In genomic region chr14:55386037-55386798, GRCh38 we compare ENCODE assay signal across 10 cellular contexts. TPM values are rescaled to one million over a fixed set of nuclear protein-coding genes. Genes with fewer than 3 reads are reported as not detected.
DNase-seq lines count a peak whose midpoint lies in the region; ATAC-seq, FAIRE-seq and TF ChIP-seq lines count a peak whose summit lies in the region.
"Had no signal": no experiment of that assay in that cellular context is flagged by ENCODE, and none has a peak within 500 bp of the region (broad histone marks: within the 10 kb centered on the region; RNA-seq: fewer than 3 reads in every experiment).

No MANE protein-coding gene starts in this region.

- no peak overlapping the region for H3K9ac ChIP-seq in skeletal muscle tissue (ENCODE audit: low read depth in 1 of 3, low read length in 3 of 3)

- CTCF ChIA-PET in HEK293 (lab: Yijun Ruan, JAX), result interaction anchor here (0.6 to 1.1 kb wide), 2 partner anchors 49 to 175 kb away, joined by 3 read pairs; no protein-coding TSS in a partner anchor

- H3K36me3 ChIP-seq in HEK293 (ENCODE audit: control insufficient read depth in 2 of 2, insufficient read depth in 1 of 2, low read length in 2 of 2) (peaks cover 6 to 28% of the 10 kb centered on the region in 2 experiments), RWPE2 (ENCODE audit: low read depth) (peaks cover 42% of the 10 kb centered on the region), skeletal muscle tissue (ENCODE audit: control insufficient read depth in 3 of 3, insufficient read depth in 3 of 3, low read length in 3 of 3) (peaks cover 19 to 28% (median 27%) of the 10 kb centered on the region in 3 donors)
- H3K36me3 ChIP-seq: uterus had no signal

- H3K4me1 ChIP-seq in HEK293 (ENCODE audit: control insufficient read depth, insufficient read depth, low read length) (peaks cover 2% of the 10 kb centered on the region; the same call in 1 of the 2 replicates), RWPE2 (ENCODE audit: insufficient read depth, poor library complexity, severe bottlenecking) (peaks cover 9% of the 10 kb centered on the region), skeletal muscle tissue (ENCODE audit: control insufficient read depth in 3 of 3, insufficient read depth in 3 of 3, low read length in 3 of 3) (peaks cover 15 to 49% (median 28%) of the 10 kb centered on the region in 3 donors)
- H3K4me1 ChIP-seq: uterus had no signal

- no peaks in the 10 kb centered on the region for H3K9me3 ChIP-seq in HEK293 (ENCODE audit: control insufficient read depth, insufficient read depth, low read depth, low read length)
- no peaks in the 10 kb centered on the region for H3K9me3 ChIP-seq in RWPE2 (ENCODE audit: severe bottlenecking)
- no peaks in the 10 kb centered on the region for H3K9me3 ChIP-seq in skeletal muscle tissue (ENCODE audit: control insufficient read depth in 3 of 3, low read length in 3 of 3)
- H3K9me3 ChIP-seq: uterus had no signal

- H3K27me3 Mint-ChIP-seq in osteocyte (ENCODE audit: unreplicated experiment), result no peaks in the 10 kb centered on the region

- 0 out of 2 replicates have a peak overlapping the region, but pooled peaks have one; percentile 4 for H3K27ac ChIP-seq in HEK293 (ENCODE audit: extremely low read depth, low read depth, low read length)
- H3K27ac ChIP-seq in RWPE2 (ENCODE audit: poor library complexity, severe bottlenecking), result peak overlapping the region; percentile 7
- peak overlapping the region; percentile 71 for H3K27ac ChIP-seq in skeletal muscle tissue (ENCODE audit: low read depth, low read length)
- H3K27ac ChIP-seq: uterus had no signal

- H3K27me3 ChIP-seq in RWPE2 (ENCODE audit: insufficient read depth, poor library complexity, severe bottlenecking), result no peaks in the 10 kb centered on the region
- no peaks in the 10 kb centered on the region for H3K27me3 ChIP-seq in skeletal muscle tissue (ENCODE audit: control insufficient read depth in 3 of 3, insufficient read depth in 3 of 3, low read length in 3 of 3)
- H3K27me3 ChIP-seq: uterus had no signal

- no peak for DNase-seq in RWPE2 (ENCODE audit: low spot score)
- DNase-seq in osteocyte (ENCODE audit: extremely low spot score, unreplicated experiment), result no peak
- DNase-seq: NCI-H526 treated with DMSO at 0.1 percent for 48 hours, SW 1271, uterus had no signal

- peaks cover 22% of the 10 kb centered on the region for H3K4me1 Mint-ChIP-seq in osteocyte (ENCODE audit: unreplicated experiment)

- ATAC-seq in RWPE2 (ENCODE audit: low read depth), result no peak
- ATAC-seq in GM18873 (IDR thresholded peaks at IDR 0.05; ENCODE audit: low FRiP score, unreplicated experiment), result no peak
- no peak for ATAC-seq in GM18870 (IDR thresholded peaks at IDR 0.05; ENCODE audit: unreplicated experiment)

- no peaks in the 10 kb centered on the region for H3K9me3 Mint-ChIP-seq in osteocyte (ENCODE audit: unreplicated experiment)

- peak; percentile 28 for FAIRE-seq in colon (lab: Jason Lieb, UNC)

- POLR2A ChIA-PET in HEK293 (lab: Yijun Ruan, JAX), result no interaction called here

- TF ChIP-seq CTCF in HEK293 (tag by site-specific recombination; IDR thresholded peaks at IDR 0.05) (no peak), RWPE2 (IDR thresholded peaks at IDR 0.05; ENCODE audit: poor library complexity, severe bottlenecking) (no peak), osteocyte (IDR thresholded peaks at IDR 0.05) (no peak)

- H3K4me3 ChIP-seq in HEK293 (ENCODE audit: low read depth, low read length) (no peak overlapping the region), RWPE2 (ENCODE audit: severe bottlenecking) (no peak overlapping the region), skeletal muscle tissue (ENCODE audit: low read length in 3 of 3) (no peak overlapping the region)
- H3K4me3 ChIP-seq: uterus had no signal

- H3K27ac Mint-ChIP-seq in osteocyte (ENCODE audit: unreplicated experiment), result no peak overlapping the region

- peaks cover 46% of the 10 kb centered on the region for H3K36me3 Mint-ChIP-seq in osteocyte (ENCODE audit: unreplicated experiment)

- H3K4me3 Mint-ChIP-seq in osteocyte (ENCODE audit: unreplicated experiment), result no peak overlapping the region

TF ChIP-seq in HEK293, 187 proteins besides CTCF, POLR2A, EP300 and RAD21:
- no peak for TF ChIP-seq ZNF623 (tag by site-specific recombination; IDR thresholded peaks at IDR 0.05)
- TF ChIP-seq, protein P1, sequence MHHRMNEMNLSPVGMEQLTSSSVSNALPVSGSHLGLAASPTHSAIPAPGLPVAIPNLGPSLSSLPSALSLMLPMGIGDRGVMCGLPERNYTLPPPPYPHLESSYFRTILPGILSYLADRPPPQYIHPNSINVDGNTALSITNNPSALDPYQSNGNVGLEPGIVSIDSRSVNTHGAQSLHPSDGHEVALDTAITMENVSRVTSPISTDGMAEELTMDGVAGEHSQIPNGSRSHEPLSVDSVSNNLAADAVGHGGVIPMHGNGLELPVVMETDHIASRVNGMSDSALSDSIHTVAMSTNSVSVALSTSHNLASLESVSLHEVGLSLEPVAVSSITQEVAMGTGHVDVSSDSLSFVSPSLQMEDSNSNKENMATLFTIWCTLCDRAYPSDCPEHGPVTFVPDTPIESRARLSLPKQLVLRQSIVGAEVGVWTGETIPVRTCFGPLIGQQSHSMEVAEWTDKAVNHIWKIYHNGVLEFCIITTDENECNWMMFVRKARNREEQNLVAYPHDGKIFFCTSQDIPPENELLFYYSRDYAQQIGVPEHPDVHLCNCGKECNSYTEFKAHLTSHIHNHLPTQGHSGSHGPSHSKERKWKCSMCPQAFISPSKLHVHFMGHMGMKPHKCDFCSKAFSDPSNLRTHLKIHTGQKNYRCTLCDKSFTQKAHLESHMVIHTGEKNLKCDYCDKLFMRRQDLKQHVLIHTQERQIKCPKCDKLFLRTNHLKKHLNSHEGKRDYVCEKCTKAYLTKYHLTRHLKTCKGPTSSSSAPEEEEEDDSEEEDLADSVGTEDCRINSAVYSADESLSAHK (tag by site-specific recombination; IDR thresholded peaks at IDR 0.05), result peak; percentile 75

RNA-seq across cellular contexts. Expression of gene ATG14, which starts 25.4 kb away (rescaled TPM):
- total RNA-seq in skeletal muscle tissue (14.6 TPM), osteocyte (13.8 and 14.5 TPM in 2 replicates)

RNA-seq across cellular contexts. Expression of gene TBPL2, which starts 54.2 kb away (rescaled TPM):
- total RNA-seq in skeletal muscle tissue (not detected), osteocyte (not detected in 2 replicates)
- total RNA-seq: uterus had no signal

Comparison
In these comparisons a context has a peak if more than half of its experiments do, and no peak if none do; other contexts are left out.
1. H3K27ac ChIP-seq: peak in every context shown above with its lines; median percentile 71 in skeletal muscle tissue; 7 in RWPE2; 4 in HEK293.